20 cellular contexts compared by ENCODE assay signal in the genomic region with DNA sequence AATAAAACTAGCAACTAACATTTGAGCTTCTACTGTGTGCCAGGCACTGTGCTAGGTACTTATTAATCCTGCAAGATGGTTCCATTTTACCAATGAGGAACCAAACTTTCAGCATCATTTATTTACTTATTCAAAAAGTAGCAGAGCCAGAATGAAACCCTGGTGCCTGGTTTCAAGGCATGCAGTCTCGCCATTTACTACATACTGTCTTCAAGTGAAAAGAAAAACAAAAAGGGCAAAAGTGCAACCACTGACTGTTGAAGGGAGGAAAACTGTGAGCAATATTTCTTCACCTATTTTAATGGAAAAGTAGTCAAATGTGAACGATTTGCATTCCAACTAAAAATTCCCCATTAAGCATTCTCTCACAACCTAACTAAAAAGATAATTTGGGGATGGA. TPM values are rescaled to one million over a fixed set of nuclear protein-coding genes. Genes with fewer than 3 reads are reported as not detected.
DNase-seq lines count a peak whose midpoint lies in the region; ATAC-seq and TF ChIP-seq lines count a peak whose summit lies in the region.
"Had no signal": no experiment of that assay in that cellular context is flagged by ENCODE, and none has a peak within 500 bp of the region (broad histone marks: within the 10 kb centered on the region; RNA-seq: fewer than 3 reads in every experiment).

No MANE protein-coding gene starts in this region.

- TF ChIP-seq CTCF in nephron (IDR thresholded peaks at IDR 0.05; ENCODE audit: unreplicated experiment in 3 of 3) (no peak), foreskin keratinocyte (conservative IDR thresholded peaks at IDR 0.05) (no peak)

- no peaks in the 10 kb centered on the region for H3K36me3 Mint-ChIP-seq in nephron (ENCODE audit: low read depth)
- H3K36me3 Mint-ChIP-seq in activated CD4-positive, alpha-beta memory T cell treated with anti-CD3 and anti-CD28 coated beads for 36 hours: no peaks in the 10 kb centered on the region
- H3K36me3 Mint-ChIP-seq: naive thymus-derived CD8-positive, alpha-beta T cell had no signal

- peaks cover 30% of the 10 kb centered on the region for H3K4me1 Mint-ChIP-seq in nephron
- H3K4me1 Mint-ChIP-seq in activated CD4-positive, alpha-beta memory T cell treated with anti-CD3 and anti-CD28 coated beads for 36 hours (ENCODE audit: low read depth): peaks cover 49% of the 10 kb centered on the region

- no peaks in the 10 kb centered on the region for H3K27me3 ChIP-seq in foreskin keratinocyte
- H3K27me3 ChIP-seq: gastroesophageal sphincter had no signal

- H3K4me1 ChIP-seq in foreskin keratinocyte: peaks cover 17% of the 10 kb centered on the region

- CTCF ChIA-PET in activated CD4-positive, alpha-beta memory T cell treated with anti-CD3 and anti-CD28 coated beads for 36 hours (lab: Charles Lee): interaction anchor here (0.6 to 1.4 kb wide), 2 partner anchors 8 to 105 kb away, joined by 3 to 4 read pairs; no protein-coding TSS in a partner anchor

- H3K9me3 Mint-ChIP-seq in nephron: no peaks in the 10 kb centered on the region
- H3K9me3 Mint-ChIP-seq in activated CD4-positive, alpha-beta memory T cell treated with anti-CD3 and anti-CD28 coated beads for 36 hours: no peaks in the 10 kb centered on the region
- H3K9me3 Mint-ChIP-seq: activated T-cell treated with anti-CD3 and anti-CD28 coated beads, Interleukin-2, amount 50 U/mL, for 24 hours; naive thymus-derived CD8-positive, alpha-beta T cell had no signal

- ATAC-seq in GM19043 (IDR thresholded peaks at IDR 0.05; ENCODE audit: low read depth, unreplicated experiment) (peak; percentile 44), HG03159 (IDR thresholded peaks at IDR 0.05; ENCODE audit: unreplicated experiment) (peak; percentile 42), GM19397 (IDR thresholded peaks at IDR 0.05; ENCODE audit: unreplicated experiment) (no peak), foreskin keratinocyte (no peak)
- ATAC-seq: gastroesophageal sphincter; naive thymus-derived CD8-positive, alpha-beta T cell; Panc1 had no signal

- H3K27ac Mint-ChIP-seq in nephron: peak overlapping the region in 2 of 3 experiments; percentile 30 to 95
- no peak overlapping the region for H3K27ac Mint-ChIP-seq in activated CD4-positive, alpha-beta memory T cell treated with anti-CD3 and anti-CD28 coated beads for 36 hours
- H3K27ac Mint-ChIP-seq: activated T-cell treated with anti-CD3 and anti-CD28 coated beads, Interleukin-2, amount 50 U/mL, for 24 hours; B cell had no signal

- no peak overlapping the region for H3K27ac ChIP-seq in foreskin keratinocyte
- H3K27ac ChIP-seq: gastroesophageal sphincter had no signal

- peak overlapping the region in 1 of 3 experiments; percentile 3 for H3K4me3 Mint-ChIP-seq in nephron
- H3K4me3 Mint-ChIP-seq in activated CD4-positive, alpha-beta memory T cell treated with anti-CD3 and anti-CD28 coated beads for 36 hours: no peak overlapping the region
- H3K4me3 Mint-ChIP-seq: activated T-cell treated with anti-CD3 and anti-CD28 coated beads, Interleukin-2, amount 50 U/mL, for 24 hours; B cell; naive thymus-derived CD8-positive, alpha-beta T cell had no signal

- POLR2A ChIA-PET in activated CD4-positive, alpha-beta memory T cell treated with anti-CD3 and anti-CD28 coated beads for 36 hours (lab: Charles Lee): no interaction called here

- no peaks in the 10 kb centered on the region for H3K27me3 Mint-ChIP-seq in nephron (ENCODE audit: low read depth)
- H3K27me3 Mint-ChIP-seq in activated CD4-positive, alpha-beta memory T cell treated with anti-CD3 and anti-CD28 coated beads for 36 hours: no peaks in the 10 kb centered on the region
- H3K27me3 Mint-ChIP-seq: activated T-cell treated with anti-CD3 and anti-CD28 coated beads, Interleukin-2, amount 50 U/mL, for 24 hours; B cell; naive thymus-derived CD8-positive, alpha-beta T cell had no signal

- DNase-seq in astrocyte of the hippocampus (ENCODE audit: low read depth, low spot score) (peak; percentile 47), foreskin keratinocyte (no peak), NCI-H82 (lab: John Stamatoyannopoulos, UW) (no peak)
- no peak for DNase-seq in activated CD4-positive, alpha-beta memory T cell treated with anti-CD3 and anti-CD28 coated beads for 36 hours
- DNase-seq: activated CD4-positive, CD25-positive, alpha-beta regulatory T cell treated with anti-CD3 and anti-CD28 coated beads, Interleukin-2, amount 50 U/mL, for 72 hours; activated T-cell treated with anti-CD3 and anti-CD28 coated beads, Interleukin-2, amount 50 U/mL, for 24 hours; anterior cingulate cortex; DND-41; effector CD4-positive, alpha-beta T cell; left colon; naive thymus-derived CD8-positive, alpha-beta T cell; NCI-H2227 treated with DMSO at 0.1 percent for 48 hours; T-helper 1 cell had no signal

- intact Hi-C loops in activated CD4-positive, alpha-beta memory T cell treated with anti-CD3 and anti-CD28 coated beads for 36 hours (cut with micrococcal nuclease): no loop called here

RNA-seq across cellular contexts. Expression of gene DCUN1D1, which starts 8.7 kb away (rescaled TPM):
- 10 to 100 TPM; 47.5 to 53.5 TPM for total RNA-seq in activated CD4-positive, alpha-beta memory T cell treated with anti-CD3 and anti-CD28 coated beads for 36 hours
- total RNA-seq in foreskin keratinocyte: 28.7 and 30.9 TPM in 2 replicates
- polyA plus RNA-seq in foreskin keratinocyte: 7.6 and 9.0 TPM in 2 replicates

Comparison
In these comparisons a context has a peak if more than half of its experiments do, and no peak if none do; other contexts are left out.
1. ATAC-seq: peak in GM19043 (single experiment) and HG03159 (single experiment); none in GM19397 (single experiment) and foreskin keratinocyte (single experiment).